ENCODE assay signal across 1 cellular context in genomic region chr6:30907758-30908591, GRCh38.
A peak's percentile ranks its signal among the peaks of the same experiment; 100 is the strongest.
TF ChIP-seq lines count a peak whose summit lies in the region.

Gene GTF2H4 (plus strand): TSS chr6:30908207.

TF ChIP-seq in GM12878, 131 proteins besides CTCF, POLR2A, EP300 and RAD21 (continued from another document and continues in another):
- no peak for TF ChIP-seq ATF2 (IDR thresholded peaks at IDR 0.05; ENCODE audit: low read length)
- no peak for TF ChIP-seq ZNF274 (IDR thresholded peaks at IDR 0.05; ENCODE audit: insufficient read depth, insufficient read length)
- no peak for TF ChIP-seq PBX3 (IDR thresholded peaks at IDR 0.05; ENCODE audit: insufficient replicate concordance, low read depth, low read length)
- no peak for TF ChIP-seq SMAD1 (IDR thresholded peaks at IDR 0.05; ENCODE audit: low read depth, partially characterized antibody)
- peak; percentile 65; the same call in 1 of the 2 replicates for TF ChIP-seq KDM1A (IDR thresholded peaks at IDR 0.05; ENCODE audit: borderline replicate concordance)
- TF ChIP-seq SMC3 (IDR thresholded peaks at IDR 0.05; ENCODE audit: borderline replicate concordance, low read length), result peak; percentile 5; the same call in 1 of the 2 replicates
- TF ChIP-seq NFIC (IDR thresholded peaks at IDR 0.05; ENCODE audit: low read depth, low read length), result no peak; the same call in 1 of the 2 replicates
- TF ChIP-seq ZBED1 (IDR thresholded peaks at IDR 0.05; ENCODE audit: borderline replicate concordance), result no peak
- peak; percentile 100 for TF ChIP-seq IKZF1 (conservative IDR thresholded peaks at IDR 0.05)
- no peak for TF ChIP-seq CHD1 (IDR thresholded peaks at IDR 0.05; ENCODE audit: low read depth, low read length)
- TF ChIP-seq SRF (IDR thresholded peaks at IDR 0.05; ENCODE audit: low read depth in 2 of 2, low read length in 2 of 2), result peak in 1 of 2 experiments; percentile 78; a peak in 2 of 4 replicates
- no peak for TF ChIP-seq USF1 (IDR thresholded peaks at IDR 0.05; ENCODE audit: borderline replicate concordance, extremely low read length, insufficient read depth, low read depth, low read length)
- TF ChIP-seq EGR1 (IDR thresholded peaks at IDR 0.05; ENCODE audit: borderline replicate concordance in 1 of 2, low read depth in 2 of 2, low read length in 2 of 2), result peak; percentile 78 to 99
- no peak for TF ChIP-seq NFYA (IDR thresholded peaks at IDR 0.05; ENCODE audit: borderline replicate concordance, low read depth, low read length)
- no peak for TF ChIP-seq BRCA1 (IDR thresholded peaks at IDR 0.05; ENCODE audit: low read depth, low read length)
- TF ChIP-seq ZNF217 (IDR thresholded peaks at IDR 0.05), result peak; percentile 100
- TF ChIP-seq ZBTB4 (CRISPR knock-in tag; IDR thresholded peaks at IDR 0.05), result no peak
- TF ChIP-seq BCL11A (IDR thresholded peaks at IDR 0.05; ENCODE audit: low read depth, low read length), result no peak
- TF ChIP-seq RCOR1 (conservative IDR thresholded peaks at IDR 0.05; ENCODE audit: low read depth, low read length), result no peak
- TF ChIP-seq RBBP5 (conservative IDR thresholded peaks at IDR 0.05), result no peak
- no peak for TF ChIP-seq BCL3 (IDR thresholded peaks at IDR 0.05; ENCODE audit: borderline replicate concordance, insufficient read depth, low read depth, low read length, poor library complexity, severe bottlenecking)
- peak; percentile 90 for TF ChIP-seq GABPA (IDR thresholded peaks at IDR 0.05; ENCODE audit: low read depth)
- peak; percentile 79 for TF ChIP-seq GATAD2B (conservative IDR thresholded peaks at IDR 0.05; ENCODE audit: low read depth)
- no peak for TF ChIP-seq SUZ12 (IDR thresholded peaks at IDR 0.05; ENCODE audit: unreplicated experiment)
- peak; percentile 70; the same call in 1 of the 2 replicates for TF ChIP-seq DPF2 (IDR thresholded peaks at IDR 0.05)
- 0 out of 2 replicates have a peak, but pooled peaks have one; percentile 20 for TF ChIP-seq TAF1 (IDR thresholded peaks at IDR 0.05; ENCODE audit: borderline replicate concordance, low read depth, low read length)
- TF ChIP-seq ATF3 (IDR thresholded peaks at IDR 0.05; ENCODE audit: borderline replicate concordance, extremely low read depth, low read depth, low read length), result peak; percentile 29; the same call in 1 of the 2 replicates
- TF ChIP-seq E4F1 (IDR thresholded peaks at IDR 0.05; ENCODE audit: borderline replicate concordance, partially characterized antibody), result peak; percentile 80
- no peak for TF ChIP-seq SUPT20H (IDR thresholded peaks at IDR 0.05; ENCODE audit: borderline replicate concordance, control insufficient read depth, low read depth, low read length)
- peak; percentile 36; the same call in 1 of the 2 replicates for TF ChIP-seq NR2F1 (conservative IDR thresholded peaks at IDR 0.05)
- TF ChIP-seq ATF7 (IDR thresholded peaks at IDR 0.05; ENCODE audit: low read depth), result peak; percentile 74; the same call in 1 of the 2 replicates
- TF ChIP-seq TCF7 (IDR thresholded peaks at IDR 0.05; ENCODE audit: borderline replicate concordance), result 0 out of 2 replicates have a peak, but pooled peaks have one; percentile 61
- no peak; the same call in none of the 2 replicates for TF ChIP-seq RB1 (IDR thresholded peaks at IDR 0.05; ENCODE audit: borderline replicate concordance)
- TF ChIP-seq MEF2B (IDR thresholded peaks at IDR 0.05; ENCODE audit: partially characterized antibody, poor library complexity, severe bottlenecking), result no peak
- peak; percentile 61 for TF ChIP-seq SP1 (IDR thresholded peaks at IDR 0.05; ENCODE audit: low read depth, low read length)
- no peak for TF ChIP-seq STAT3 (IDR thresholded peaks at IDR 0.05; ENCODE audit: low read depth, low read length)
- TF ChIP-seq MXI1 (IDR thresholded peaks at IDR 0.05; ENCODE audit: low read depth, low read length), result no peak
- no peak for TF ChIP-seq CEBPB (IDR thresholded peaks at IDR 0.05; ENCODE audit: borderline replicate concordance in 1 of 2, low read depth in 2 of 2, low read length in 2 of 2)
- peak; percentile 81; the same call in 1 of the 2 replicates for TF ChIP-seq SIN3A (IDR thresholded peaks at IDR 0.05; ENCODE audit: low read depth, low read length)
- no peak for TF ChIP-seq KAT2A (conservative IDR thresholded peaks at IDR 0.05; ENCODE audit: control insufficient read depth, low read depth, low read length)
- TF ChIP-seq TCF3 (IDR thresholded peaks at IDR 0.05; ENCODE audit: borderline replicate concordance, insufficient read depth, low read depth, low read length), result 0 out of 2 replicates have a peak, but pooled peaks have one; percentile 53
- TF ChIP-seq CREM (IDR thresholded peaks at IDR 0.05; ENCODE audit: low read depth), result peak; percentile 92
- 0 out of 2 replicates have a peak, but pooled peaks have one; percentile 26 for TF ChIP-seq ZBTB33 (IDR thresholded peaks at IDR 0.05)
- TF ChIP-seq SIX5 (IDR thresholded peaks at IDR 0.05; ENCODE audit: low read depth, low read length, severe bottlenecking), result peak; percentile 97
- TF ChIP-seq HCFC1 (IDR thresholded peaks at IDR 0.05; ENCODE audit: low read length), result peak; percentile 99
- peak; percentile 96 for TF ChIP-seq TARDBP (IDR thresholded peaks at IDR 0.05; ENCODE audit: borderline replicate concordance)
- TF ChIP-seq SREBF2 (IDR thresholded peaks at IDR 0.05; ENCODE audit: low read length), result no peak
- peak; percentile 70; the same call in 1 of the 2 replicates for TF ChIP-seq TBL1XR1 (IDR thresholded peaks at IDR 0.05; ENCODE audit: low read depth, low read length)
- TF ChIP-seq CHD4 (IDR thresholded peaks at IDR 0.05), result no peak
- peak; percentile 45; the same call in 1 of the 2 replicates for TF ChIP-seq PML (IDR thresholded peaks at IDR 0.05; ENCODE audit: low read length)
- TF ChIP-seq ZBTB11 (CRISPR knock-in tag; IDR thresholded peaks at IDR 0.05), result peak; percentile 97
- peak; percentile 74 to 86 for TF ChIP-seq IKZF2 (IDR thresholded peaks at IDR 0.05)
- no peak for TF ChIP-seq MTA3 (IDR thresholded peaks at IDR 0.05; ENCODE audit: borderline replicate concordance, low read length)
